Comparison of ENCODE assay signal across 8 cellular contexts in genomic region chr10:78974409-78975317, GRCh38.
A peak's percentile ranks its signal among the peaks of the same experiment; 100 is the strongest.
DNase-seq lines count a peak whose midpoint lies in the region; ATAC-seq and TF ChIP-seq lines count a peak whose summit lies in the region.

No MANE protein-coding gene starts in this region.

- H3K36me3 ChIP-seq in GM23248 (ENCODE audit: low read depth), result no peaks in the 10 kb centered on the region
- H3K36me3 ChIP-seq in lower lobe of right lung, result no peaks in the 10 kb centered on the region

- peaks cover 35% of the 10 kb centered on the region for H3F3A ChIP-seq in GM23248 (ENCODE audit: insufficient read depth)

- H3K27ac ChIP-seq in GM23248 (peak overlapping the region; percentile 100), dorsolateral prefrontal cortex (peak overlapping the region; percentile 85 to 99 (median 98)), lower lobe of right lung (peak overlapping the region; percentile 93)

- peak; percentile 55 to 56 for DNase-seq in AML-193 (lab: John Stamatoyannopoulos, UW)
- peak; percentile 97 for DNase-seq in GM23248
- DNase-seq in NCI-H510A treated with DMSO at 0.1 percent for 48 hours (lab: John Stamatoyannopoulos, UW), result peak; percentile 69
- DNase-seq in activated CD4-positive, alpha-beta T cell treated with anti-CD3 and anti-CD28 coated beads, Interleukin-2, amount 50 U/mL, for 1 hour, result peak; percentile 26
- peak; percentile 34 to 83 (median 68) for DNase-seq in dorsolateral prefrontal cortex
- DNase-seq in lower lobe of right lung, result peak; percentile 70
- DNase-seq in stimulated activated CD4-positive, alpha-beta T cell treated with anti-CD3 and anti-CD28 coated beads, TNF-alpha, amount 100 ng/mL, for 24 hours (ENCODE audit: low read depth in 3 of 3), result peak; percentile 33 to 59 (median 56)

- H3K4me2 ChIP-seq in GM23248 (ENCODE audit: unreplicated experiment), result peak overlapping the region; percentile 85

- WGBS in GM23248 (ENCODE audit: low coverage in 1 of 2, low lambda C conversion rate in 2 of 2, missing lambda C conversion rate in 2 of 2), 2 experiments, result 20 to 22% methylated on average over 16 of the region's 16 CpGs

- H3K9me2 ChIP-seq in GM23248 (ENCODE audit: insufficient read depth), result no peaks in the 10 kb centered on the region

- no peaks in the 10 kb centered on the region for H3K9me3 ChIP-seq in GM23248 (ENCODE audit: low read depth)
- H3K9me3 ChIP-seq in lower lobe of right lung, result no peaks in the 10 kb centered on the region

- H3K9ac ChIP-seq in GM23248, result peak overlapping the region; percentile 96

- peak overlapping the region; percentile 40; the same call in 1 of the 2 replicates for H2AFZ ChIP-seq in GM23248

- ATAC-seq in lower lobe of right lung, result peak; percentile 28 to 34
- no peak for ATAC-seq in HG03469 (IDR thresholded peaks at IDR 0.05; ENCODE audit: unreplicated experiment)

- H3K27me3 ChIP-seq in GM23248 (replicated peaks; ENCODE audit: insufficient read depth) (no peaks in the 10 kb centered on the region), dorsolateral prefrontal cortex (no peaks in the 10 kb centered on the region), lower lobe of right lung (ENCODE audit: low read depth) (no peaks in the 10 kb centered on the region)

- H3K4me3 ChIP-seq in GM23248 (peak overlapping the region; percentile 72), dorsolateral prefrontal cortex (peak overlapping the region; percentile 24 to 71 (median 57)), lower lobe of right lung (peak overlapping the region; percentile 57)

- peaks cover 50% of the 10 kb centered on the region for H3K4me1 ChIP-seq in GM23248 (ENCODE audit: insufficient read depth)
- peaks cover 42% of the 10 kb centered on the region for H3K4me1 ChIP-seq in lower lobe of right lung

- TF ChIP-seq CTCF in dorsolateral prefrontal cortex (IDR thresholded peaks at IDR 0.05 in 54 of 56, conservative IDR thresholded peaks at IDR 0.05 in 2 of 56; ENCODE audit: low read depth in 1 of 56, partially characterized antibody in 56 of 56), result peak in 55 of 56 donors; percentile 25 to 73 (median 56)
- TF ChIP-seq CTCF in lower lobe of right lung (IDR thresholded peaks at IDR 0.05), result peak; percentile 57

- in situ Hi-C loops in GM23248 (cut with MboI), result no loop called here

- H4K20me1 ChIP-seq in GM23248 (ENCODE audit: insufficient read depth), result no peaks in the 10 kb centered on the region

- no peaks in the 10 kb centered on the region for H3K79me2 ChIP-seq in GM23248 (ENCODE audit: insufficient read depth)

- intact Hi-C loops in dorsolateral prefrontal cortex (cut with DNase I), result loop anchor here (1.0 to 10.0 kb wide), 14 partner anchors 86 to 930 kb away; partner anchors contain the start of gene ZMIZ1 (in 1 of the 2)
- intact Hi-C loops in lower lobe of right lung (cut with DNase I), result no loop called here

Comparison
In these comparisons a context has a peak if more than half of its experiments do, and no peak if none do; other contexts are left out.
1. DNase-seq: peak in every context shown above with its lines; median percentile 97 in GM23248; 70 in lower lobe of right lung; 69 in NCI-H510A treated with DMSO at 0.1 percent for 48 hours; 68 in dorsolateral prefrontal cortex; 56 in stimulated activated CD4-positive, alpha-beta T cell treated with anti-CD3 and anti-CD28 coated beads, TNF-alpha, amount 100 ng/mL, for 24 hours; 56 in AML-193; 26 in activated CD4-positive, alpha-beta T cell treated with anti-CD3 and anti-CD28 coated beads, Interleukin-2, amount 50 U/mL, for 1 hour.